12 cellular contexts compared by ENCODE assay signal in the genomic region with DNA sequence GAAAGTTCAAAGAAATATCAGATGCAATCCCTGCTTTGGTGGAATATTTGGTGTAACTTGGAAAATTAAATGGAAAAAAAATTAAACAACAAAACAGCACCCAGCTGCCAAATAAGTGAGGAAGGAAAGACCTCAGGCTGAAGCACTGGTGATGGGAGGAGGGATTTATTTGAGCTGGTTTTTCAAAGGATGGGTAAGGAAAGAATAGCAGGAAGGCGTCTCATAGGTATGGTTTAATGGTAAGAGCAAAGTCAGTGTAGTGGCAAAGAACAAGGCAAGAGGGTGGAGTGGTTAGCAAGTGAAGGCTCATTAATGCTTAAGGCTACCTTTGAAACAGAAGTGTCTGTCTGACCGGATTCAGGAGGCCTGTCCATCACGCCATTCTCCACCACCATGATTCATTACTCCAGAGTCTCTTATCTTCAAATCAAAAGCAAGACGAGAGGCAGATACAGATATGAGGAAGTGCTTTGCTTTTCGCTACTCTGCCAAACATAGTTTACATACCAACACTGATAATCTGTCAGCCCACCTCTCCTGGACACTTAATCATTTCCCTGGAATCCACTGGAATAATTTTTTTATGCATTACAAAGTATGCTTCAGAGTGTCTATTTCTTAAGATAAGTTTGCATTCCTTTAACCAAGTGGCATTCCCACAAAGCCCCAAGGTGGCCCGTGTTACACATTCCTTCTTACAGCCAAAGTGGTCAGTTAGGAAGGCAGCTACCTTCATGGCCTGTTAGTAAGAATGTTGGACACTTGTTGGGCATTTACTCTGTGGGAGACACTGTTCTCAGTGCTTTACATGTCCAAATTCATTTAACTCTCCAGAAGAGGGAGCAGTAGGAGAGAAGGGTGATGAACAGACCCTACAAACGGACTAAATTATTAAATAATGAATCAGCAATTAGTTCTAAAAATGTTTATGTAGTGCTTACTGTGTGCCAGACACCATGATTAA.
A peak's percentile ranks its signal among the peaks of the same experiment; 100 is the strongest.
DNase-seq lines count a peak whose midpoint lies in the region; ATAC-seq and TF ChIP-seq lines count a peak whose summit lies in the region.
"Had no signal": no experiment of that assay in that cellular context is flagged by ENCODE, and none has a peak within 500 bp of the region (broad histone marks: within the 10 kb centered on the region; RNA-seq: fewer than 3 reads in every experiment).

No MANE protein-coding gene starts in this region.

- TF ChIP-seq POLR2A in body of pancreas (IDR thresholded peaks at IDR 0.05), result no peak

- no peaks in the 10 kb centered on the region for H4K20me1 ChIP-seq in BLaER1

- TF ChIP-seq EP300 in Ishikawa (IDR thresholded peaks at IDR 0.05; ENCODE audit: borderline replicate concordance), result no peak

- 47 to 55% methylated on average over 7 of the region's 7 CpGs for WGBS in body of pancreas, 2 donors

- no peak overlapping the region for H3K4me3 ChIP-seq in BLaER1
- H3K4me3 ChIP-seq in body of pancreas, result no peak overlapping the region
- H3K4me3 ChIP-seq: skin epidermis, vagina had no signal

- H3K4me1 ChIP-seq in BLaER1, result peaks cover 68% of the 10 kb centered on the region
- peaks cover 75% of the 10 kb centered on the region for H3K4me1 ChIP-seq in body of pancreas

- peak; percentile 21 for ATAC-seq in body of pancreas
- ATAC-seq in GM19455 (IDR thresholded peaks at IDR 0.05; ENCODE audit: unreplicated experiment), result no peak
- ATAC-seq: activated CD8-positive, alpha-beta T cell treated with anti-CD3 and anti-CD28 coated beads for 36 hours had no signal

- no peaks in the 10 kb centered on the region; the same call in 1 of the 2 replicates for H3K9me3 ChIP-seq in BLaER1
- no peaks in the 10 kb centered on the region for H3K9me3 ChIP-seq in body of pancreas
- H3K9me3 ChIP-seq: vagina had no signal

- peak overlapping the region; percentile 69 for H3K27ac ChIP-seq in BLaER1
- peak overlapping the region; percentile 54 to 84 (median 67) for H3K27ac ChIP-seq in body of pancreas
- H3K27ac ChIP-seq: skin epidermis, vagina had no signal

- H3K27me3 ChIP-seq in BLaER1 (no peaks in the 10 kb centered on the region), body of pancreas (no peaks in the 10 kb centered on the region)
- H3K27me3 ChIP-seq: vagina had no signal

- peak in 4 of 7 experiments; percentile 23 to 37 (median 28) for TF ChIP-seq CTCF in body of pancreas (IDR thresholded peaks at IDR 0.05)

- intact Hi-C loops in body of pancreas (cut with DNase I), result no loop called here

- H3K4me2 ChIP-seq in BLaER1, result peak overlapping the region; percentile 70

- DNase-seq in body of pancreas (no peak), mucosa of gallbladder (ENCODE audit: low spot score) (peak; percentile 22), D341Med (ENCODE audit: low spot score) (no peak), NCI-H2081 treated with DMSO at 0.1 percent for 48 hours (lab: John Stamatoyannopoulos, UW) (no peak), activated gamma-delta T cell treated with Interleukin-2 at 50 U/mL for 16 hours (no peak)
- DNase-seq: activated CD8-positive, alpha-beta T cell treated with anti-CD3 and anti-CD28 coated beads for 36 hours; NCI-H2171 treated with DMSO at 0.1 percent for 48 hours had no signal

- TF ChIP-seq RAD21 in Ishikawa (IDR thresholded peaks at IDR 0.05; ENCODE audit: low read depth), result peak; percentile 52

- no peak overlapping the region for H3K9ac ChIP-seq in BLaER1

- H3K36me3 ChIP-seq in BLaER1 (no peaks in the 10 kb centered on the region), body of pancreas (replicated peaks in 1 of 2; ENCODE audit: insufficient read depth in 1 of 2, low read depth in 2 of 2) (no peaks in the 10 kb centered on the region)
- H3K36me3 ChIP-seq: vagina had no signal

TF ChIP-seq in Ishikawa, 13 proteins besides CTCF, POLR2A, EP300 and RAD21:
- no peak for TF ChIP-seq ZBTB7A (IDR thresholded peaks at IDR 0.05; ENCODE audit: low read depth)
- TF ChIP-seq TEAD4 (IDR thresholded peaks at IDR 0.05), result no peak
- TF ChIP-seq EGR1 (IDR thresholded peaks at IDR 0.05), result no peak
- TF ChIP-seq CEBPB (IDR thresholded peaks at IDR 0.05), result no peak
- no peak for TF ChIP-seq TCF12 (IDR thresholded peaks at IDR 0.05; ENCODE audit: low read depth)
- TF ChIP-seq, protein P1, sequence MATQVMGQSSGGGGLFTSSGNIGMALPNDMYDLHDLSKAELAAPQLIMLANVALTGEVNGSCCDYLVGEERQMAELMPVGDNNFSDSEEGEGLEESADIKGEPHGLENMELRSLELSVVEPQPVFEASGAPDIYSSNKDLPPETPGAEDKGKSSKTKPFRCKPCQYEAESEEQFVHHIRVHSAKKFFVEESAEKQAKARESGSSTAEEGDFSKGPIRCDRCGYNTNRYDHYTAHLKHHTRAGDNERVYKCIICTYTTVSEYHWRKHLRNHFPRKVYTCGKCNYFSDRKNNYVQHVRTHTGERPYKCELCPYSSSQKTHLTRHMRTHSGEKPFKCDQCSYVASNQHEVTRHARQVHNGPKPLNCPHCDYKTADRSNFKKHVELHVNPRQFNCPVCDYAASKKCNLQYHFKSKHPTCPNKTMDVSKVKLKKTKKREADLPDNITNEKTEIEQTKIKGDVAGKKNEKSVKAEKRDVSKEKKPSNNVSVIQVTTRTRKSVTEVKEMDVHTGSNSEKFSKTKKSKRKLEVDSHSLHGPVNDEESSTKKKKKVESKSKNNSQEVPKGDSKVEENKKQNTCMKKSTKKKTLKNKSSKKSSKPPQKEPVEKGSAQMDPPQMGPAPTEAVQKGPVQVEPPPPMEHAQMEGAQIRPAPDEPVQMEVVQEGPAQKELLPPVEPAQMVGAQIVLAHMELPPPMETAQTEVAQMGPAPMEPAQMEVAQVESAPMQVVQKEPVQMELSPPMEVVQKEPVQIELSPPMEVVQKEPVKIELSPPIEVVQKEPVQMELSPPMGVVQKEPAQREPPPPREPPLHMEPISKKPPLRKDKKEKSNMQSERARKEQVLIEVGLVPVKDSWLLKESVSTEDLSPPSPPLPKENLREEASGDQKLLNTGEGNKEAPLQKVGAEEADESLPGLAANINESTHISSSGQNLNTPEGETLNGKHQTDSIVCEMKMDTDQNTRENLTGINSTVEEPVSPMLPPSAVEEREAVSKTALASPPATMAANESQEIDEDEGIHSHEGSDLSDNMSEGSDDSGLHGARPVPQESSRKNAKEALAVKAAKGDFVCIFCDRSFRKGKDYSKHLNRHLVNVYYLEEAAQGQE (IDR thresholded peaks at IDR 0.05; ENCODE audit: low read depth), result no peak
- TF ChIP-seq USF1 (IDR thresholded peaks at IDR 0.05), result no peak
- no peak for TF ChIP-seq YY1 (IDR thresholded peaks at IDR 0.05; ENCODE audit: low read depth)
TF ChIP-seq in Ishikawa: peak in this region for 0.
